In genomic region chr7:36291387-36292316, GRCh38 we compare ENCODE assay signal across 1 cellular context.
TF ChIP-seq lines count a peak whose summit lies in the region.

No MANE protein-coding gene starts in this region.

TF ChIP-seq in HepG2, 621 proteins besides CTCF, POLR2A, EP300 and RAD21 (continued from another document and continues in another):
- TF ChIP-seq REST (IDR thresholded peaks at IDR 0.05; ENCODE audit: borderline replicate concordance in 1 of 2, low read depth in 1 of 2, low read length in 2 of 2), result no peak
- TF ChIP-seq, protein P1, sequence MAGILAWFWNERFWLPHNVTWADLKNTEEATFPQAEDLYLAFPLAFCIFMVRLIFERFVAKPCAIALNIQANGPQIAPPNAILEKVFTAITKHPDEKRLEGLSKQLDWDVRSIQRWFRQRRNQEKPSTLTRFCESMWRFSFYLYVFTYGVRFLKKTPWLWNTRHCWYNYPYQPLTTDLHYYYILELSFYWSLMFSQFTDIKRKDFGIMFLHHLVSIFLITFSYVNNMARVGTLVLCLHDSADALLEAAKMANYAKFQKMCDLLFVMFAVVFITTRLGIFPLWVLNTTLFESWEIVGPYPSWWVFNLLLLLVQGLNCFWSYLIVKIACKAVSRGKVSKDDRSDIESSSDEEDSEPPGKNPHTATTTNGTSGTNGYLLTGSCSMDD (CRISPR knock-in tag; IDR thresholded peaks at IDR 0.05), result no peak
- TF ChIP-seq ZNF572 (CRISPR knock-in tag; IDR thresholded peaks at IDR 0.05), result no peak
- TF ChIP-seq ZNF772 (CRISPR knock-in tag; IDR thresholded peaks at IDR 0.05), result no peak
- 0 out of 2 replicates have a peak, but pooled peaks have one; percentile 42 for TF ChIP-seq CAMTA2 (CRISPR knock-in tag; IDR thresholded peaks at IDR 0.05; ENCODE audit: borderline replicate concordance)
- TF ChIP-seq HDAC6 (IDR thresholded peaks at IDR 0.05; ENCODE audit: low read depth, low read length), result no peak
- no peak for TF ChIP-seq ATM (IDR thresholded peaks at IDR 0.05; ENCODE audit: borderline replicate concordance)
- TF ChIP-seq GTF3A (CRISPR knock-in tag; conservative IDR thresholded peaks at IDR 0.05), result no peak
- no peak for TF ChIP-seq ZNF567 (CRISPR knock-in tag; IDR thresholded peaks at IDR 0.05; ENCODE audit: borderline replicate concordance)
- TF ChIP-seq ZMYM2 (CRISPR knock-in tag; IDR thresholded peaks at IDR 0.05), result no peak
- TF ChIP-seq CEBPG (CRISPR knock-in tag; IDR thresholded peaks at IDR 0.05), result 0 out of 2 replicates have a peak, but pooled peaks have one; percentile 15
- TF ChIP-seq ZNF792 (CRISPR knock-in tag; IDR thresholded peaks at IDR 0.05), result no peak
- peak; percentile 33; the same call in 1 of the 2 replicates for TF ChIP-seq ATF7-NPFF (CRISPR knock-in tag; IDR thresholded peaks at IDR 0.05; ENCODE audit: low read depth)
- TF ChIP-seq, protein P2, sequence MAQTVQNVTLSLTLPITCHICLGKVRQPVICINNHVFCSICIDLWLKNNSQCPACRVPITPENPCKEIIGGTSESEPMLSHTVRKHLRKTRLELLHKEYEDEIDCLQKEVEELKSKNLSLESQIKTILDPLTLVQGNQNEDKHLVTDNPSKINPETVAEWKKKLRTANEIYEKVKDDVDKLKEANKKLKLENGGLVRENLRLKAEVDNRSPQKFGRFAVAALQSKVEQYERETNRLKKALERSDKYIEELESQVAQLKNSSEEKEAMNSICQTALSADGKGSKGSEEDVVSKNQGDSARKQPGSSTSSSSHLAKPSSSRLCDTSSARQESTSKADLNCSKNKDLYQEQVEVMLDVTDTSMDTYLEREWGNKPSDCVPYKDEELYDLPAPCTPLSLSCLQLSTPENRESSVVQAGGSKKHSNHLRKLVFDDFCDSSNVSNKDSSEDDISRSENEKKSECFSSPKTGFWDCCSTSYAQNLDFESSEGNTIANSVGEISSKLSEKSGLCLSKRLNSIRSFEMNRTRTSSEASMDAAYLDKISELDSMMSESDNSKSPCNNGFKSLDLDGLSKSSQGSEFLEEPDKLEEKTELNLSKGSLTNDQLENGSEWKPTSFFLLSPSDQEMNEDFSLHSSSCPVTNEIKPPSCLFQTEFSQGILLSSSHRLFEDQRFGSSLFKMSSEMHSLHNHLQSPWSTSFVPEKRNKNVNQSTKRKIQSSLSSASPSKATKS (CRISPR knock-in tag; IDR thresholded peaks at IDR 0.05), result no peak
- TF ChIP-seq PRPF4 (IDR thresholded peaks at IDR 0.05; ENCODE audit: low read depth, low read length, poor library complexity, severe bottlenecking), result no peak
- TF ChIP-seq ZNF546 (CRISPR knock-in tag; conservative IDR thresholded peaks at IDR 0.05), result no peak
- no peak for TF ChIP-seq HNF4G (IDR thresholded peaks at IDR 0.05; ENCODE audit: borderline replicate concordance, low read depth, low read length)
- TF ChIP-seq HNF4G (CRISPR knock-in tag; IDR thresholded peaks at IDR 0.05; ENCODE audit: borderline replicate concordance, low read depth), result no peak
- TF ChIP-seq SMAD1 (CRISPR knock-in tag; IDR thresholded peaks at IDR 0.05; ENCODE audit: borderline replicate concordance, low read depth), result no peak
- TF ChIP-seq PHF5A (CRISPR knock-in tag; IDR thresholded peaks at IDR 0.05; ENCODE audit: low read depth, unreplicated experiment), result no peak
- peak; percentile 54 for TF ChIP-seq FOSL2 (CRISPR knock-in tag; IDR thresholded peaks at IDR 0.05)
- no peak for TF ChIP-seq TBL1XR1 (IDR thresholded peaks at IDR 0.05; ENCODE audit: borderline replicate concordance, low read length, partially characterized antibody)
- TF ChIP-seq U2AF2 (IDR thresholded peaks at IDR 0.05; ENCODE audit: low read depth, low read length), result no peak
- TF ChIP-seq, protein P3, sequence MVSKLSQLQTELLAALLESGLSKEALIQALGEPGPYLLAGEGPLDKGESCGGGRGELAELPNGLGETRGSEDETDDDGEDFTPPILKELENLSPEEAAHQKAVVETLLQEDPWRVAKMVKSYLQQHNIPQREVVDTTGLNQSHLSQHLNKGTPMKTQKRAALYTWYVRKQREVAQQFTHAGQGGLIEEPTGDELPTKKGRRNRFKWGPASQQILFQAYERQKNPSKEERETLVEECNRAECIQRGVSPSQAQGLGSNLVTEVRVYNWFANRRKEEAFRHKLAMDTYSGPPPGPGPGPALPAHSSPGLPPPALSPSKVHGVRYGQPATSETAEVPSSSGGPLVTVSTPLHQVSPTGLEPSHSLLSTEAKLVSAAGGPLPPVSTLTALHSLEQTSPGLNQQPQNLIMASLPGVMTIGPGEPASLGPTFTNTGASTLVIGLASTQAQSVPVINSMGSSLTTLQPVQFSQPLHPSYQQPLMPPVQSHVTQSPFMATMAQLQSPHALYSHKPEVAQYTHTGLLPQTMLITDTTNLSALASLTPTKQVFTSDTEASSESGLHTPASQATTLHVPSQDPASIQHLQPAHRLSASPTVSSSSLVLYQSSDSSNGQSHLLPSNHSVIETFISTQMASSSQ (IDR thresholded peaks at IDR 0.05; ENCODE audit: low read depth), result peak; percentile 38; the same call in 1 of the 2 replicates
- TF ChIP-seq, protein P3 (CRISPR knock-in tag; IDR thresholded peaks at IDR 0.05; ENCODE audit: borderline replicate concordance), result no peak
- TF ChIP-seq ZFP1 (CRISPR knock-in tag; IDR thresholded peaks at IDR 0.05), result no peak
- TF ChIP-seq ZC3H13 (CRISPR knock-in tag; IDR thresholded peaks at IDR 0.05), result 0 out of 2 replicates have a peak, but pooled peaks have one; percentile 56
- no peak for TF ChIP-seq NR1H2 (CRISPR knock-in tag; IDR thresholded peaks at IDR 0.05; ENCODE audit: borderline replicate concordance, low read depth)
- TF ChIP-seq ZNF3 (CRISPR knock-in tag; IDR thresholded peaks at IDR 0.05), result no peak
- TF ChIP-seq ZBTB43 (CRISPR knock-in tag; conservative IDR thresholded peaks at IDR 0.05), result no peak
- no peak for TF ChIP-seq ARID3A (IDR thresholded peaks at IDR 0.05; ENCODE audit: low read depth, low read length)
- TF ChIP-seq ZNF383 (CRISPR knock-in tag; IDR thresholded peaks at IDR 0.05; ENCODE audit: borderline replicate concordance), result no peak
- no peak for TF ChIP-seq SKI (IDR thresholded peaks at IDR 0.05; ENCODE audit: partially characterized antibody)
- no peak for TF ChIP-seq KAT2B (IDR thresholded peaks at IDR 0.05; ENCODE audit: borderline replicate concordance, low read depth, low read length)
- no peak for TF ChIP-seq ZNF597 (CRISPR knock-in tag; IDR thresholded peaks at IDR 0.05)
- TF ChIP-seq ZNF136 (CRISPR knock-in tag; IDR thresholded peaks at IDR 0.05; ENCODE audit: low read depth), result no peak
- TF ChIP-seq, protein P4, sequence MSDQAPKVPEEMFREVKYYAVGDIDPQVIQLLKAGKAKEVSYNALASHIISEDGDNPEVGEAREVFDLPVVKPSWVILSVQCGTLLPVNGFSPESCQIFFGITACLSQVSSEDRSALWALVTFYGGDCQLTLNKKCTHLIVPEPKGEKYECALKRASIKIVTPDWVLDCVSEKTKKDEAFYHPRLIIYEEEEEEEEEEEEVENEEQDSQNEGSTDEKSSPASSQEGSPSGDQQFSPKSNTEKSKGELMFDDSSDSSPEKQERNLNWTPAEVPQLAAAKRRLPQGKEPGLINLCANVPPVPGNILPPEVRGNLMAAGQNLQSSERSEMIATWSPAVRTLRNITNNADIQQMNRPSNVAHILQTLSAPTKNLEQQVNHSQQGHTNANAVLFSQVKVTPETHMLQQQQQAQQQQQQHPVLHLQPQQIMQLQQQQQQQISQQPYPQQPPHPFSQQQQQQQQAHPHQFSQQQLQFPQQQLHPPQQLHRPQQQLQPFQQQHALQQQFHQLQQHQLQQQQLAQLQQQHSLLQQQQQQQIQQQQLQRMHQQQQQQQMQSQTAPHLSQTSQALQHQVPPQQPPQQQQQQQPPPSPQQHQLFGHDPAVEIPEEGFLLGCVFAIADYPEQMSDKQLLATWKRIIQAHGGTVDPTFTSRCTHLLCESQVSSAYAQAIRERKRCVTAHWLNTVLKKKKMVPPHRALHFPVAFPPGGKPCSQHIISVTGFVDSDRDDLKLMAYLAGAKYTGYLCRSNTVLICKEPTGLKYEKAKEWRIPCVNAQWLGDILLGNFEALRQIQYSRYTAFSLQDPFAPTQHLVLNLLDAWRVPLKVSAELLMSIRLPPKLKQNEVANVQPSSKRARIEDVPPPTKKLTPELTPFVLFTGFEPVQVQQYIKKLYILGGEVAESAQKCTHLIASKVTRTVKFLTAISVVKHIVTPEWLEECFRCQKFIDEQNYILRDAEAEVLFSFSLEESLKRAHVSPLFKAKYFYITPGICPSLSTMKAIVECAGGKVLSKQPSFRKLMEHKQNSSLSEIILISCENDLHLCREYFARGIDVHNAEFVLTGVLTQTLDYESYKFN (CRISPR knock-in tag; conservative IDR thresholded peaks at IDR 0.05), result peak; percentile 48
- TF ChIP-seq SIX4 (CRISPR knock-in tag; IDR thresholded peaks at IDR 0.05), result no peak; the same call in 1 of the 2 replicates
- no peak for TF ChIP-seq NR3C1 (CRISPR knock-in tag; IDR thresholded peaks at IDR 0.05)
- TF ChIP-seq, protein P5, sequence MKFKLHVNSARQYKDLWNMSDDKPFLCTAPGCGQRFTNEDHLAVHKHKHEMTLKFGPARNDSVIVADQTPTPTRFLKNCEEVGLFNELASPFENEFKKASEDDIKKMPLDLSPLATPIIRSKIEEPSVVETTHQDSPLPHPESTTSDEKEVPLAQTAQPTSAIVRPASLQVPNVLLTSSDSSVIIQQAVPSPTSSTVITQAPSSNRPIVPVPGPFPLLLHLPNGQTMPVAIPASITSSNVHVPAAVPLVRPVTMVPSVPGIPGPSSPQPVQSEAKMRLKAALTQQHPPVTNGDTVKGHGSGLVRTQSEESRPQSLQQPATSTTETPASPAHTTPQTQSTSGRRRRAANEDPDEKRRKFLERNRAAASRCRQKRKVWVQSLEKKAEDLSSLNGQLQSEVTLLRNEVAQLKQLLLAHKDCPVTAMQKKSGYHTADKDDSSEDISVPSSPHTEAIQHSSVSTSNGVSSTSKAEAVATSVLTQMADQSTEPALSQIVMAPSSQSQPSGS (CRISPR knock-in tag; IDR thresholded peaks at IDR 0.05), result 0 out of 2 replicates have a peak, but pooled peaks have one; percentile 15
- no peak for TF ChIP-seq ZNF282 (IDR thresholded peaks at IDR 0.05; ENCODE audit: partially characterized antibody)
- TF ChIP-seq ZNF841 (CRISPR knock-in tag; IDR thresholded peaks at IDR 0.05; ENCODE audit: borderline replicate concordance), result no peak
